ENCODE assay signal across 1 cellular context in genomic region chr4:88291003-88291402, GRCh38.
TF ChIP-seq lines count a peak whose summit lies in the region.

No MANE protein-coding gene starts in this region.

TF ChIP-seq in SK-N-SH, 30 proteins besides CTCF, POLR2A, EP300 and RAD21 (continued from another document):
- no peak for TF ChIP-seq REST (IDR thresholded peaks at IDR 0.05; ENCODE audit: low read depth, low read length)
- TF ChIP-seq MEF2A (IDR thresholded peaks at IDR 0.05; ENCODE audit: borderline replicate concordance, low read depth) = no peak
- TF ChIP-seq TCF12 (IDR thresholded peaks at IDR 0.05) = no peak
- no peak for TF ChIP-seq EZH2phosphoT487 (IDR thresholded peaks at IDR 0.05; ENCODE audit: borderline replicate concordance, low read depth)
- no peak for TF ChIP-seq SIN3A (IDR thresholded peaks at IDR 0.05; ENCODE audit: borderline replicate concordance, low read depth, low read length)
- TF ChIP-seq JUND (IDR thresholded peaks at IDR 0.05) = no peak
